In genomic region chrX:120456973-120457372, GRCh38 we compare ENCODE assay signal across 1 cellular context.
TF ChIP-seq lines count a peak whose summit lies in the region.

No MANE protein-coding gene starts in this region.

TF ChIP-seq in HepG2, 621 proteins besides CTCF, POLR2A, EP300 and RAD21 (continued from another document):
- TF ChIP-seq ZBTB39 (CRISPR knock-in tag; IDR thresholded peaks at IDR 0.05) (no peak), NFKBIZ (CRISPR knock-in tag; IDR thresholded peaks at IDR 0.05) (no peak), RNF219 (CRISPR knock-in tag; IDR thresholded peaks at IDR 0.05) (no peak), ARNTL (CRISPR knock-in tag; IDR thresholded peaks at IDR 0.05) (no peak), ZXDC (CRISPR knock-in tag; IDR thresholded peaks at IDR 0.05) (no peak), ZNF772 (CRISPR knock-in tag; IDR thresholded peaks at IDR 0.05) (no peak), ZNF777 (CRISPR knock-in tag; IDR thresholded peaks at IDR 0.05) (no peak)
